9 cellular contexts compared by ENCODE assay signal in genomic region chr17:42312035-42312284, GRCh38. TPM values are rescaled to one million over a fixed set of nuclear protein-coding genes. Genes with fewer than 3 reads are reported as not detected.
DNase-seq lines count a peak whose midpoint lies in the region; ATAC-seq, FAIRE-seq and TF ChIP-seq lines count a peak whose summit lies in the region.
"Had no signal": no experiment of that assay in that cellular context is flagged by ENCODE, and none has a peak within 500 bp of the region (broad histone marks: within the 10 kb centered on the region; RNA-seq: fewer than 3 reads in every experiment).

No MANE protein-coding gene starts in this region.

- no peak overlapping the region for H4K8ac ChIP-seq in mesendoderm (ENCODE audit: low read depth, low read length)

- peaks cover 68% of the 10 kb centered on the region for H3K36me3 Mint-ChIP-seq in activated CD4-positive, alpha-beta T cell treated with anti-CD3 and anti-CD28 coated beads, Interleukin-2, amount 10 ng/mL, durations not matched to agents 7 days and 5 days (ENCODE audit: low read depth)
- peaks cover 27% of the 10 kb centered on the region for H3K36me3 Mint-ChIP-seq in activated naive CD8-positive, alpha-beta T cell treated with anti-CD3 and anti-CD28 coated beads, Interleukin-2, amount 10 ng/mL, durations not matched to agents 7 days and 5 days

- no peak overlapping the region for H2AK5ac ChIP-seq in mesendoderm (ENCODE audit: low read length)

- H3K4me1 ChIP-seq in mesendoderm (ENCODE audit: control insufficient read depth, low read depth, low read length): peaks cover 6% of the 10 kb centered on the region

- no peak overlapping the region for H2BK120ac ChIP-seq in mesendoderm (ENCODE audit: low read depth, low read length)

- CTCF ChIA-PET in activated CD4-positive, alpha-beta T cell treated with anti-CD3 and anti-CD28 coated beads, Interleukin-2, amount 10 ng/mL, durations not matched to agents 7 days and 5 days (lab: Charles Lee): interaction anchor here (0.7 to 22.5 kb wide), 13 partner anchors 10 to 215 kb away, joined by 3 to 357 read pairs (median 3); partner anchors contain the start of genes KCNH4 and STAT3

- no CpG with 5 or more reads among the region's 5 CpGs for WGBS in mesendoderm (ENCODE audit: extremely low coverage, insufficient coverage, low lambda C conversion rate)

- peak overlapping the region; percentile 85 for H3K27ac Mint-ChIP-seq in activated CD4-positive, alpha-beta T cell treated with anti-CD3 and anti-CD28 coated beads, Interleukin-2, amount 10 ng/mL, durations not matched to agents 7 days and 5 days
- peak overlapping the region; percentile 55 for H3K27ac Mint-ChIP-seq in activated naive CD8-positive, alpha-beta T cell treated with anti-CD3 and anti-CD28 coated beads, Interleukin-2, amount 10 ng/mL, durations not matched to agents 7 days and 5 days

- H3K27me3 ChIP-seq in mesendoderm (ENCODE audit: insufficient read depth, low read length, poor library complexity): no peaks in the 10 kb centered on the region

- H3K9ac ChIP-seq in mesendoderm (ENCODE audit: low read length): no peak overlapping the region

- H3K27me3 Mint-ChIP-seq in activated CD4-positive, alpha-beta T cell treated with anti-CD3 and anti-CD28 coated beads, Interleukin-2, amount 10 ng/mL, durations not matched to agents 7 days and 5 days: no peaks in the 10 kb centered on the region
- no peaks in the 10 kb centered on the region for H3K27me3 Mint-ChIP-seq in activated naive CD8-positive, alpha-beta T cell treated with anti-CD3 and anti-CD28 coated beads, Interleukin-2, amount 10 ng/mL, durations not matched to agents 7 days and 5 days

- no peak overlapping the region for H4K5ac ChIP-seq in mesendoderm (ENCODE audit: low read length)

- H3K4me3 Mint-ChIP-seq in activated CD4-positive, alpha-beta T cell treated with anti-CD3 and anti-CD28 coated beads, Interleukin-2, amount 10 ng/mL, durations not matched to agents 7 days and 5 days: no peak overlapping the region
- peak overlapping the region; percentile 56 for H3K4me3 Mint-ChIP-seq in activated naive CD8-positive, alpha-beta T cell treated with anti-CD3 and anti-CD28 coated beads, Interleukin-2, amount 10 ng/mL, durations not matched to agents 7 days and 5 days

- H3K4me2 ChIP-seq in mesendoderm (ENCODE audit: low read length): no peak overlapping the region

- H3K4ac ChIP-seq in mesendoderm (ENCODE audit: low read depth, low read length): no peak overlapping the region

- no peak for ATAC-seq in activated naive CD8-positive, alpha-beta T cell treated with anti-CD3 and anti-CD28 coated beads, Interleukin-2, amount 10 ng/mL, durations not matched to agents 7 days and 5 days (ENCODE audit: low read depth)

- H2BK5ac ChIP-seq in mesendoderm (ENCODE audit: low read length): no peak overlapping the region

- H3K4me3 ChIP-seq in mesendoderm (ENCODE audit: low read length): no peak overlapping the region

- H3K18ac ChIP-seq in mesendoderm (ENCODE audit: low read length): no peak overlapping the region

- H3K9me3 Mint-ChIP-seq in activated CD4-positive, alpha-beta T cell treated with anti-CD3 and anti-CD28 coated beads, Interleukin-2, amount 10 ng/mL, durations not matched to agents 7 days and 5 days: no peaks in the 10 kb centered on the region
- H3K9me3 Mint-ChIP-seq in activated naive CD8-positive, alpha-beta T cell treated with anti-CD3 and anti-CD28 coated beads, Interleukin-2, amount 10 ng/mL, durations not matched to agents 7 days and 5 days: no peaks in the 10 kb centered on the region

- no peaks in the 10 kb centered on the region for H3K79me1 ChIP-seq in mesendoderm (ENCODE audit: low read length)

- peak overlapping the region; percentile 1 for H3K56ac ChIP-seq in mesendoderm (ENCODE audit: low read length)

- no peak overlapping the region for H3K23ac ChIP-seq in mesendoderm (ENCODE audit: low read length)

- H3K4me1 Mint-ChIP-seq in activated CD4-positive, alpha-beta T cell treated with anti-CD3 and anti-CD28 coated beads, Interleukin-2, amount 10 ng/mL, durations not matched to agents 7 days and 5 days: peaks cover 76% of the 10 kb centered on the region
- H3K4me1 Mint-ChIP-seq in activated naive CD8-positive, alpha-beta T cell treated with anti-CD3 and anti-CD28 coated beads, Interleukin-2, amount 10 ng/mL, durations not matched to agents 7 days and 5 days: peaks cover 50% of the 10 kb centered on the region

- H3K27ac ChIP-seq in mesendoderm (ENCODE audit: low read depth, low read length) (no peak overlapping the region), temporal lobe (ENCODE audit: low read depth, low read length) (peak overlapping the region; percentile 46)

- no peak overlapping the region for H2BK15ac ChIP-seq in mesendoderm (replicated peaks; ENCODE audit: low read depth)

- no peak for DNase-seq in activated CD4-positive, alpha-beta T cell treated with anti-CD3 and anti-CD28 coated beads, Interleukin-2, amount 10 ng/mL, durations not matched to agents 7 days and 5 days
- no peak for DNase-seq in activated CD4-positive, alpha-beta T cell treated with anti-CD3 and anti-CD28 coated beads for 1 hour
- no peak for DNase-seq in activated naive CD8-positive, alpha-beta T cell treated with anti-CD3 and anti-CD28 coated beads, Interleukin-2, amount 10 ng/mL, durations not matched to agents 7 days and 5 days
- no peak for DNase-seq in mesendoderm
- DNase-seq in NCI-H345 treated with DMSO at 0.1 percent for 48 hours (lab: John Stamatoyannopoulos, UW; ENCODE audit: unreplicated experiment): no peak
- DNase-seq in GM12892 (ENCODE audit: insufficient read length): no peak
- DNase-seq in activated CD4-positive, alpha-beta T cell treated with anti-CD3 and anti-CD28 coated beads, Interleukin-2, amount 50 U/mL, for 4 hours: no peak

- no peak for TF ChIP-seq POLR2A in GM12892 (IDR thresholded peaks at IDR 0.05; ENCODE audit: low read depth, low read length)

- H3K79me2 ChIP-seq in mesendoderm (ENCODE audit: control insufficient read depth, insufficient read depth, low read length): no peaks in the 10 kb centered on the region

- FAIRE-seq in GM12892 (lab: Jason Lieb, UNC): no peak
- FAIRE-seq: keratinocyte had no signal

- POLR2A ChIA-PET in activated CD4-positive, alpha-beta T cell treated with anti-CD3 and anti-CD28 coated beads, Interleukin-2, amount 10 ng/mL, durations not matched to agents 7 days and 5 days (lab: Charles Lee): interaction anchor here (1.0 kb wide), 1 partner anchor 23 kb away, joined by 3 read pairs; no protein-coding TSS in a partner anchor
- POLR2A ChIA-PET in activated naive CD8-positive, alpha-beta T cell treated with anti-CD3 and anti-CD28 coated beads, Interleukin-2, amount 10 ng/mL, durations not matched to agents 7 days and 5 days (lab: Charles Lee): interaction anchor here (0.7 to 1.9 kb wide), 8 partner anchors 23 to 346 kb away, joined by 3 to 8 read pairs (median 4); partner anchors contain the start of genes CNP, DNAJC7 and STAT3

- H3K36me3 ChIP-seq in mesendoderm (ENCODE audit: control insufficient read depth, insufficient read depth, low read length): peaks cover 2% of the 10 kb centered on the region

RNA-seq across cellular contexts. Expression of gene STAT5A, which starts 23.7 kb away (rescaled TPM):
- 100 to 1,000 TPM in 1 of 2 experiments, 10 to 100 TPM in 1; 99.5 to 108 TPM for total RNA-seq in activated CD4-positive, alpha-beta T cell treated with anti-CD3 and anti-CD28 coated beads, Interleukin-2, amount 10 ng/mL, durations not matched to agents 7 days and 5 days
- total RNA-seq in activated naive CD8-positive, alpha-beta T cell treated with anti-CD3 and anti-CD28 coated beads, Interleukin-2, amount 10 ng/mL, durations not matched to agents 7 days and 5 days: 100 to 1,000 TPM; 125 to 131 TPM
- 1.7 TPM for polyA plus RNA-seq in mesendoderm (2013, experiment 1 of 2)
- 1.7 TPM for polyA plus RNA-seq in mesendoderm (2013, experiment 2 of 2)
- total RNA-seq in temporal lobe: 0.74 TPM
- 48.4 TPM for polyA plus RNA-seq in GM12892 (2012; ENCODE audit: missing spikeins)

RNA-seq across cellular contexts. Expression of gene STAT5B, which starts 35.8 kb away (rescaled TPM):
- 100 to 1,000 TPM; 150 to 164 TPM for total RNA-seq in activated CD4-positive, alpha-beta T cell treated with anti-CD3 and anti-CD28 coated beads, Interleukin-2, amount 10 ng/mL, durations not matched to agents 7 days and 5 days
- total RNA-seq in activated naive CD8-positive, alpha-beta T cell treated with anti-CD3 and anti-CD28 coated beads, Interleukin-2, amount 10 ng/mL, durations not matched to agents 7 days and 5 days: 100 to 1,000 TPM; 131 to 134 TPM
- polyA plus RNA-seq in mesendoderm (2013, experiment 1 of 2): 24.3 TPM
- polyA plus RNA-seq in mesendoderm (2013, experiment 2 of 2): 26.6 TPM
- total RNA-seq in temporal lobe: 17.2 TPM
- 40.7 TPM for polyA plus RNA-seq in GM12892 (2012; ENCODE audit: missing spikeins)

Comparison
In these comparisons a context has a peak if more than half of its experiments do, and no peak if none do; other contexts are left out.
1. RNA of gene STAT5A, which starts 23.7 kb away (total RNA-seq): 125 to 131 TPM in activated naive CD8-positive, alpha-beta T cell treated with anti-CD3 and anti-CD28 coated beads, Interleukin-2, amount 10 ng/mL, durations not matched to agents 7 days and 5 days and 99.5 to 108 TPM in activated CD4-positive, alpha-beta T cell treated with anti-CD3 and anti-CD28 coated beads, Interleukin-2, amount 10 ng/mL, durations not matched to agents 7 days and 5 days; 0.74 TPM in temporal lobe (single experiment); every median in the first group is over 10 times any median in the second.